18 cellular contexts compared by ENCODE assay signal in the genomic region with DNA sequence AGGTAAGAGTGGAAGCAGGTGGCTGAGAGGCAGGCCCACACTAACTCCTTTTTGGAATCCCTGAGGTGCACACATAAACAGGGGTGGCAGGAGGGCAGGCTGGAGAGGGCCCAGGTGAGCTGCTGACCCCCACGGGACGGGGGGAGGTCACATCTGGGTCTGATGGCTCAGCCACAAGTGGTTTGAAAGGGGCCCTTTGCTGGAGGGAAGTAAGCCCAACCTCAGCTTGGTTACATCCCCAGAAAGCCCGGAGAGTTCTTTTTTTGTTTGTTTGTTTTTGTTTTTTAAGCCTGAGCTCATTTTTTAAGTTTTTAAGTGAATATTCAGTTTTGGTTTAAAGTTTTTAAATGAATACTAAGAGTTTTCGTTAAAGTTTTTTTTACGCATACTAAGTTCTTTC.
DNase-seq lines count a peak whose midpoint lies in the region; ATAC-seq and TF ChIP-seq lines count a peak whose summit lies in the region.
"Had no signal": no experiment of that assay in that cellular context is flagged by ENCODE, and none has a peak within 500 bp of the region (broad histone marks: within the 10 kb centered on the region; RNA-seq: fewer than 3 reads in every experiment).

No MANE protein-coding gene starts in this region.

- peaks cover 61% of the 10 kb centered on the region for H3K4me1 Mint-ChIP-seq in activated CD8-positive, alpha-beta T cell treated with anti-CD3 and anti-CD28 coated beads, Interleukin-2, amount 10 ng/mL, durations not matched to agents 7 days and 5 days (ENCODE audit: low read depth)
- H3K4me1 Mint-ChIP-seq in activated CD8-positive, alpha-beta T cell treated with anti-CD3 and anti-CD28 coated beads for 36 hours (ENCODE audit: low read depth) = peaks cover 28% of the 10 kb centered on the region
- H3K4me1 Mint-ChIP-seq in brain = no peaks in the 10 kb centered on the region

- H3K36me3 Mint-ChIP-seq in activated CD8-positive, alpha-beta T cell treated with anti-CD3 and anti-CD28 coated beads, Interleukin-2, amount 10 ng/mL, durations not matched to agents 7 days and 5 days (ENCODE audit: low read depth) = no peaks in the 10 kb centered on the region
- H3K36me3 Mint-ChIP-seq in activated CD8-positive, alpha-beta T cell treated with anti-CD3 and anti-CD28 coated beads for 36 hours (ENCODE audit: low read depth) = no peaks in the 10 kb centered on the region
- no peaks in the 10 kb centered on the region for H3K36me3 Mint-ChIP-seq in brain
- H3K36me3 Mint-ChIP-seq: natural killer cell had no signal

- no peak for ATAC-seq in activated CD8-positive, alpha-beta T cell treated with anti-CD3 and anti-CD28 coated beads, Interleukin-2, amount 10 ng/mL, durations not matched to agents 7 days and 5 days
- no peak for ATAC-seq in activated CD8-positive, alpha-beta T cell treated with anti-CD3 and anti-CD28 coated beads for 36 hours
- no peak for ATAC-seq in Right ventricle myocardium superior (ENCODE audit: poor library complexity)
- ATAC-seq in HG02571 (IDR thresholded peaks at IDR 0.05; ENCODE audit: unreplicated experiment) = no peak
- ATAC-seq: activated naive CD8-positive, alpha-beta T cell treated with anti-CD3 and anti-CD28 coated beads, Interleukin-2, amount 50 U/mL, for 24 hours; natural killer cell had no signal

- H3K27ac Mint-ChIP-seq in activated CD8-positive, alpha-beta T cell treated with anti-CD3 and anti-CD28 coated beads, Interleukin-2, amount 10 ng/mL, durations not matched to agents 7 days and 5 days = no peak overlapping the region
- H3K27ac Mint-ChIP-seq in activated CD8-positive, alpha-beta T cell treated with anti-CD3 and anti-CD28 coated beads for 36 hours = no peak overlapping the region
- H3K27ac Mint-ChIP-seq in brain = no peak overlapping the region
- H3K27ac Mint-ChIP-seq: activated CD4-positive, alpha-beta T cell treated with anti-CD3 and anti-CD28 coated beads, Interleukin-2, amount 10 ng/mL, durations not matched to agents 7 days and 5 days; activated naive CD8-positive, alpha-beta T cell treated with anti-CD3 and anti-CD28 coated beads, Interleukin-2, amount 50 U/mL, for 24 hours; natural killer cell; stimulated activated naive CD8-positive, alpha-beta T cell treated with anti-CD3 and anti-CD28 coated beads, Interleukin-15, Interleukin-2, amounts not matched to agents 100 ng/mL and 50 ng/mL, for 24 hours had no signal

- DNase-seq in activated CD8-positive, alpha-beta T cell treated with anti-CD3 and anti-CD28 coated beads, Interleukin-2, amount 10 ng/mL, durations not matched to agents 7 days and 5 days = no peak
- DNase-seq in activated CD8-positive, alpha-beta T cell treated with anti-CD3 and anti-CD28 coated beads for 36 hours = no peak
- peak; percentile 64 for DNase-seq in NAMALWA (ENCODE audit: low spot score)
- DNase-seq in Right ventricle myocardium superior = no peak
- no peak for DNase-seq in T-helper 9 cell
- no peak for DNase-seq in activated effector memory CD4-positive, alpha-beta T cell treated with Interleukin-2 at 50 U/mL for 16 hours
- DNase-seq: ACHN; activated CD4-positive, alpha-beta T cell treated with anti-CD3 and anti-CD28 coated beads, Interleukin-2, amount 10 ng/mL, durations not matched to agents 7 days and 5 days; activated naive CD8-positive, alpha-beta T cell treated with anti-CD3 and anti-CD28 coated beads, Interleukin-2, amount 50 U/mL, for 24 hours; COR-L47; dorsolateral prefrontal cortex; natural killer cell; NCI-H1105 treated with DMSO at 0.1 percent for 48 hours; SHP77 treated with DMSO at 0.1 percent for 48 hours; stimulated activated CD4-positive, alpha-beta T cell treated with anti-CD3 and anti-CD28 coated beads, Interleukin-15, amount 100 ng/mL, for 24 hours had no signal

- H3K4me3 Mint-ChIP-seq in activated CD8-positive, alpha-beta T cell treated with anti-CD3 and anti-CD28 coated beads, Interleukin-2, amount 10 ng/mL, durations not matched to agents 7 days and 5 days = peak overlapping the region; percentile 53
- no peak overlapping the region for H3K4me3 Mint-ChIP-seq in activated CD8-positive, alpha-beta T cell treated with anti-CD3 and anti-CD28 coated beads for 36 hours
- H3K4me3 Mint-ChIP-seq in brain = peak overlapping the region in 3 of 5 experiments; percentile 88 to 92 (median 89)
- H3K4me3 Mint-ChIP-seq: stimulated activated naive CD8-positive, alpha-beta T cell treated with anti-CD3 and anti-CD28 coated beads, Interleukin-15, Interleukin-2, amounts not matched to agents 100 ng/mL and 50 ng/mL, for 24 hours had no signal

- intact Hi-C loops in activated CD8-positive, alpha-beta T cell treated with anti-CD3 and anti-CD28 coated beads for 36 hours (cut with micrococcal nuclease) = loop anchor here (5.0 kb wide), 1 partner anchor 68 kb away; no protein-coding TSS in a partner anchor
- intact Hi-C loops in Right ventricle myocardium superior (cut with DNase I) = loop anchor here (10.0 kb wide), 1 partner anchor 60 kb away; no protein-coding TSS in a partner anchor

- POLR2A ChIA-PET in activated CD8-positive, alpha-beta T cell treated with anti-CD3 and anti-CD28 coated beads, Interleukin-2, amount 10 ng/mL, durations not matched to agents 7 days and 5 days (lab: Charles Lee) = interaction anchor here (1.0 to 2.1 kb wide), 2 partner anchors 60 to 70 kb away, joined by 3 to 7 read pairs; no protein-coding TSS in a partner anchor
- POLR2A ChIA-PET in activated CD8-positive, alpha-beta T cell treated with anti-CD3 and anti-CD28 coated beads for 36 hours (lab: Charles Lee) = interaction anchor here (0.6 kb wide), 1 partner anchor 68 kb away, joined by 3 read pairs; no protein-coding TSS in a partner anchor

- no peaks in the 10 kb centered on the region for H3K27me3 Mint-ChIP-seq in activated CD8-positive, alpha-beta T cell treated with anti-CD3 and anti-CD28 coated beads, Interleukin-2, amount 10 ng/mL, durations not matched to agents 7 days and 5 days (ENCODE audit: low read depth)
- H3K27me3 Mint-ChIP-seq in activated CD8-positive, alpha-beta T cell treated with anti-CD3 and anti-CD28 coated beads for 36 hours = no peaks in the 10 kb centered on the region
- peaks cover 20% of the 10 kb centered on the region for H3K27me3 Mint-ChIP-seq in brain
- H3K27me3 Mint-ChIP-seq: activated CD4-positive, alpha-beta T cell treated with anti-CD3 and anti-CD28 coated beads, Interleukin-2, amount 10 ng/mL, durations not matched to agents 7 days and 5 days; activated naive CD8-positive, alpha-beta T cell treated with anti-CD3 and anti-CD28 coated beads, Interleukin-2, amount 50 U/mL, for 24 hours; stimulated activated naive CD8-positive, alpha-beta T cell treated with anti-CD3 and anti-CD28 coated beads, Interleukin-15, Interleukin-2, amounts not matched to agents 100 ng/mL and 50 ng/mL, for 24 hours had no signal

- TF ChIP-seq CTCF in activated CD8-positive, alpha-beta T cell treated with anti-CD3 and anti-CD28 coated beads for 36 hours (IDR thresholded peaks at IDR 0.05) = no peak
- TF ChIP-seq CTCF in brain (conservative IDR thresholded peaks at IDR 0.05) = no peak

- CTCF ChIA-PET in activated CD8-positive, alpha-beta T cell treated with anti-CD3 and anti-CD28 coated beads, Interleukin-2, amount 10 ng/mL, durations not matched to agents 7 days and 5 days (lab: Charles Lee) = interaction anchor here (0.7 to 3.7 kb wide), 9 partner anchors 8 to 493 kb away, joined by 3 to 30 read pairs (median 8); no protein-coding TSS in a partner anchor
- CTCF ChIA-PET in activated CD8-positive, alpha-beta T cell treated with anti-CD3 and anti-CD28 coated beads for 36 hours (lab: Charles Lee) = interaction anchor here (0.9 to 1.4 kb wide), 6 partner anchors 8 to 652 kb away, joined by 3 to 4 read pairs (median 3); no protein-coding TSS in a partner anchor

- H3K9me3 Mint-ChIP-seq in activated CD8-positive, alpha-beta T cell treated with anti-CD3 and anti-CD28 coated beads, Interleukin-2, amount 10 ng/mL, durations not matched to agents 7 days and 5 days (ENCODE audit: insufficient read depth) = no peaks in the 10 kb centered on the region
- H3K9me3 Mint-ChIP-seq in activated CD8-positive, alpha-beta T cell treated with anti-CD3 and anti-CD28 coated beads for 36 hours = no peaks in the 10 kb centered on the region
- peaks cover 0 to 6% (median 0%) of the 10 kb centered on the region in 5 experiments for H3K9me3 Mint-ChIP-seq in brain
- H3K9me3 Mint-ChIP-seq: activated CD4-positive, alpha-beta T cell treated with anti-CD3 and anti-CD28 coated beads, Interleukin-2, amount 10 ng/mL, durations not matched to agents 7 days and 5 days; activated naive CD8-positive, alpha-beta T cell treated with anti-CD3 and anti-CD28 coated beads, Interleukin-2, amount 50 U/mL, for 24 hours; natural killer cell; stimulated activated naive CD8-positive, alpha-beta T cell treated with anti-CD3 and anti-CD28 coated beads, Interleukin-15, Interleukin-2, amounts not matched to agents 100 ng/mL and 50 ng/mL, for 24 hours had no signal
